In genomic region chr5:93246093-93246855, GRCh38 we compare ENCODE assay signal across 10 cellular contexts.
DNase-seq lines count a peak whose midpoint lies in the region; ATAC-seq and TF ChIP-seq lines count a peak whose summit lies in the region.
"Had no signal": no experiment of that assay in that cellular context is flagged by ENCODE, and none has a peak within 500 bp of the region (broad histone marks: within the 10 kb centered on the region; RNA-seq: fewer than 3 reads in every experiment).

No MANE protein-coding gene starts in this region.

- peaks cover 8% of the 10 kb centered on the region for H3K27me3 Mint-ChIP-seq in type B pancreatic cell
- H3K27me3 Mint-ChIP-seq in natural killer cell treated with Interleukin-12 subunit alpha and Interleukin-12 subunit beta and Interleukin-15 and Interleukin-18, amount 100 ng/mL, for 72 hours: no peaks in the 10 kb centered on the region
- H3K27me3 Mint-ChIP-seq: activated CD4-positive, alpha-beta T cell treated with anti-CD3 and anti-CD28 coated beads for 36 hours had no signal

- no peaks in the 10 kb centered on the region for H3K27me3 ChIP-seq in left lung

- TF ChIP-seq CTCF in left lung (IDR thresholded peaks at IDR 0.05) (no peak), type B pancreatic cell (conservative IDR thresholded peaks at IDR 0.05) (no peak)

- peaks cover 44% of the 10 kb centered on the region for H3K4me1 Mint-ChIP-seq in type B pancreatic cell (ENCODE audit: unreplicated experiment)
- no peaks in the 10 kb centered on the region for H3K4me1 Mint-ChIP-seq in natural killer cell treated with Interleukin-12 subunit alpha and Interleukin-12 subunit beta and Interleukin-15 and Interleukin-18, amount 100 ng/mL, for 72 hours (ENCODE audit: low read depth in 2 of 2)
- H3K4me1 Mint-ChIP-seq: activated CD4-positive, alpha-beta T cell treated with anti-CD3 and anti-CD28 coated beads for 36 hours had no signal

- H3K4me1 ChIP-seq in left lung: no peaks in the 10 kb centered on the region

- ATAC-seq in left lung: peak; percentile 69
- no peak for ATAC-seq in HG03439 (IDR thresholded peaks at IDR 0.05; ENCODE audit: unreplicated experiment)
- no peak for ATAC-seq in natural killer cell treated with Interleukin-12 subunit alpha and Interleukin-12 subunit beta and Interleukin-15 and Interleukin-18, amount 100 ng/mL, for 72 hours
- ATAC-seq: activated CD4-positive, alpha-beta T cell treated with anti-CD3 and anti-CD28 coated beads for 36 hours had no signal

- H3K36me3 Mint-ChIP-seq in type B pancreatic cell: no peaks in the 10 kb centered on the region
- no peaks in the 10 kb centered on the region for H3K36me3 Mint-ChIP-seq in natural killer cell treated with Interleukin-12 subunit alpha and Interleukin-12 subunit beta and Interleukin-15 and Interleukin-18, amount 100 ng/mL, for 72 hours

- no peaks in the 10 kb centered on the region for H3K9me3 Mint-ChIP-seq in type B pancreatic cell
- H3K9me3 Mint-ChIP-seq in natural killer cell treated with Interleukin-12 subunit alpha and Interleukin-12 subunit beta and Interleukin-15 and Interleukin-18, amount 100 ng/mL, for 72 hours: peaks cover 12% of the 10 kb centered on the region

- H3K9me3 ChIP-seq in left lung: no peaks in the 10 kb centered on the region

- H3K27ac ChIP-seq in caudate nucleus (ENCODE audit: low read depth, low read length): peak overlapping the region; percentile 19
- H3K27ac ChIP-seq in left lung: peak overlapping the region in 1 of 2 donors; percentile 46

- H3K36me3 ChIP-seq in left lung: no peaks in the 10 kb centered on the region

- H3K4me3 Mint-ChIP-seq in type B pancreatic cell: peak overlapping the region; percentile 24
- H3K4me3 Mint-ChIP-seq in natural killer cell treated with Interleukin-12 subunit alpha and Interleukin-12 subunit beta and Interleukin-15 and Interleukin-18, amount 100 ng/mL, for 72 hours: no peak overlapping the region
- H3K4me3 Mint-ChIP-seq: activated CD4-positive, alpha-beta T cell treated with anti-CD3 and anti-CD28 coated beads for 36 hours had no signal

- intact Hi-C loops in left lung (cut with DNase I): no loop called here

- DNase-seq in NCI-H2227 (lab: John Stamatoyannopoulos, UW; ENCODE audit: unreplicated experiment): peak; percentile 12
- DNase-seq in NCI-H2227 treated with DMSO at 0.1 percent for 48 hours (lab: John Stamatoyannopoulos, UW): no peak
- peak in 11 of 61 donors; percentile 3 to 52 (median 10) for DNase-seq in caudate nucleus (lab: John Stamatoyannopoulos, UW)
- no peak for DNase-seq in left lung
- DNase-seq in type B pancreatic cell (ENCODE audit: extremely low spot score, unreplicated experiment): no peak
- no peak for DNase-seq in EL
- DNase-seq in natural killer cell treated with Interleukin-12 subunit alpha and Interleukin-12 subunit beta and Interleukin-15 and Interleukin-18, amount 100 ng/mL, for 72 hours (ENCODE audit: low spot score): no peak
- DNase-seq: activated CD4-positive, alpha-beta T cell treated with anti-CD3 and anti-CD28 coated beads for 36 hours; GOT3 had no signal

- no peak overlapping the region for H3K4me3 ChIP-seq in left lung

- H3K27ac Mint-ChIP-seq in type B pancreatic cell: peak overlapping the region; percentile 8
- no peak overlapping the region for H3K27ac Mint-ChIP-seq in natural killer cell treated with Interleukin-12 subunit alpha and Interleukin-12 subunit beta and Interleukin-15 and Interleukin-18, amount 100 ng/mL, for 72 hours
- H3K27ac Mint-ChIP-seq: activated CD4-positive, alpha-beta T cell treated with anti-CD3 and anti-CD28 coated beads for 36 hours had no signal
